8 cellular contexts compared by ENCODE assay signal in genomic region chrX:41276661-41277506, GRCh38. TPM values are rescaled to one million over a fixed set of nuclear protein-coding genes. Genes with fewer than 3 reads are reported as not detected.
DNase-seq lines count a peak whose midpoint lies in the region; ATAC-seq and TF ChIP-seq lines count a peak whose summit lies in the region.

No MANE protein-coding gene starts in this region.

- no peaks in the 10 kb centered on the region for H3K9me3 ChIP-seq in liver (ENCODE audit: control insufficient read depth in 4 of 4, low read length in 3 of 4)

- TF ChIP-seq CTCF in HFF-Myc (IDR thresholded peaks at IDR 0.05; ENCODE audit: low read depth, low read length, missing control alignments) (no peak), liver (IDR thresholded peaks at IDR 0.05; ENCODE audit: low read depth, low read length, missing input control) (no peak), type B pancreatic cell (conservative IDR thresholded peaks at IDR 0.05) (no peak)

- TF ChIP-seq RAD21 in liver (IDR thresholded peaks at IDR 0.05), result no peak

- no peaks in the 10 kb centered on the region for H3K36me3 Mint-ChIP-seq in activated naive CD8-positive, alpha-beta T cell
- no peaks in the 10 kb centered on the region for H3K36me3 Mint-ChIP-seq in type B pancreatic cell

- H3K27me3 ChIP-seq in ACC112 (ENCODE audit: insufficient read depth, low read length) (no peaks in the 10 kb centered on the region), liver (ENCODE audit: control insufficient read depth in 4 of 4, insufficient read depth in 4 of 4, low read length in 3 of 4) (no peaks in the 10 kb centered on the region)

- no peaks in the 10 kb centered on the region for H3K27me3 Mint-ChIP-seq in activated naive CD8-positive, alpha-beta T cell
- H3K27me3 Mint-ChIP-seq in type B pancreatic cell, result no peaks in the 10 kb centered on the region

- H3K4me1 ChIP-seq in ACC112 (ENCODE audit: control insufficient read depth, insufficient read depth, low read length, unreplicated experiment), result peaks cover 5% of the 10 kb centered on the region
- peaks cover 0 to 12% (median 2%) of the 10 kb centered on the region in 4 donors for H3K4me1 ChIP-seq in liver (ENCODE audit: control insufficient read depth in 4 of 4, insufficient read depth in 4 of 4, low read length in 3 of 4)

- DNase-seq in HFF-Myc (ENCODE audit: extremely low read depth, low read depth) (no peak), type B pancreatic cell (ENCODE audit: extremely low spot score, unreplicated experiment) (no peak), ecto neural progenitor cell (ENCODE audit: low spot score) (no peak)

- H3K27ac ChIP-seq in ACC112 (ENCODE audit: low read depth, low read length) (no peak overlapping the region), liver (ENCODE audit: low read depth in 1 of 2, low read length in 2 of 2) (no peak overlapping the region)

- 67% methylated on average over 19 of the region's 19 CpGs for WGBS in liver

- no peak overlapping the region for H3K9ac ChIP-seq in liver (ENCODE audit: low read depth in 1 of 2, low read length in 2 of 2)

- peaks cover 6% of the 10 kb centered on the region for H3K4me1 Mint-ChIP-seq in activated naive CD8-positive, alpha-beta T cell (ENCODE audit: low read depth)
- H3K4me1 Mint-ChIP-seq in type B pancreatic cell (ENCODE audit: unreplicated experiment), result no peaks in the 10 kb centered on the region

- peak overlapping the region; percentile 68 for H2AFZ ChIP-seq in ACC112 (ENCODE audit: low read length, unreplicated experiment)

- ATAC-seq in HG02798 (IDR thresholded peaks at IDR 0.05; ENCODE audit: poor library complexity, unreplicated experiment) (no peak), HG02588 (IDR thresholded peaks at IDR 0.05; ENCODE audit: unreplicated experiment) (no peak)

- H3K79me2 ChIP-seq in ACC112 (ENCODE audit: control insufficient read depth, insufficient read depth, low read length, unreplicated experiment), result no peaks in the 10 kb centered on the region

- H3K9me3 Mint-ChIP-seq in activated naive CD8-positive, alpha-beta T cell (ENCODE audit: low read depth), result no peaks in the 10 kb centered on the region
- no peaks in the 10 kb centered on the region for H3K9me3 Mint-ChIP-seq in type B pancreatic cell

- peak overlapping the region; percentile 81 for H3K4me3 Mint-ChIP-seq in activated naive CD8-positive, alpha-beta T cell
- H3K4me3 Mint-ChIP-seq in type B pancreatic cell, result peak overlapping the region; percentile 88

- H3K4me3 ChIP-seq in ACC112 (ENCODE audit: low read depth, low read length), result peak overlapping the region; percentile 80
- H3K4me3 ChIP-seq in HFF-Myc (replicated peaks; ENCODE audit: low read depth, low read length), result peak overlapping the region; percentile 38
- peak overlapping the region in 2 of 3 donors; percentile 11 to 60 for H3K4me3 ChIP-seq in liver (ENCODE audit: low read depth in 1 of 3, low read length in 3 of 3)

- no peaks in the 10 kb centered on the region for H3K36me3 ChIP-seq in ACC112 (ENCODE audit: insufficient read depth, low read length)
- no peaks in the 10 kb centered on the region for H3K36me3 ChIP-seq in liver (ENCODE audit: control insufficient read depth in 4 of 4, insufficient read depth in 3 of 4, low read depth in 1 of 4, low read length in 3 of 4)

- H3K27ac Mint-ChIP-seq in activated naive CD8-positive, alpha-beta T cell, result peak overlapping the region; percentile 72
- peak overlapping the region; percentile 21 for H3K27ac Mint-ChIP-seq in type B pancreatic cell

TF ChIP-seq in liver, 16 proteins besides CTCF, POLR2A, EP300 and RAD21:
- TF ChIP-seq MAX (IDR thresholded peaks at IDR 0.05) (no peak), ATF3 (IDR thresholded peaks at IDR 0.05) (no peak), GABPA (IDR thresholded peaks at IDR 0.05 in 1 of 2, conservative IDR thresholded peaks at IDR 0.05 in 1 of 2) (no peak), YY1 (IDR thresholded peaks at IDR 0.05) (no peak)

RNA-seq across cellular contexts. Expression of gene DDX3X, which starts 57.1 kb away (rescaled TPM):
- total RNA-seq in liver (100 to 1,000 TPM; 119 to 216 TPM), type B pancreatic cell (ENCODE audit: low replicate concordance) (255 and 276 TPM in 2 replicates)
- polyA plus RNA-seq in liver, result 10 to 100 TPM; 48.4 to 52.3 TPM
